ENCODE assay signal across 7 cellular contexts in genomic region chr6:110357696-110358535, GRCh38. TPM values are rescaled to one million over a fixed set of nuclear protein-coding genes. Genes with fewer than 3 reads are reported as not detected.
DNase-seq lines count a peak whose midpoint lies in the region; ATAC-seq, FAIRE-seq and TF ChIP-seq lines count a peak whose summit lies in the region.

Gene METTL24 (minus strand): TSS chr6:110358349. CDS start chr6:110358272, 77 bp downstream.

- ATAC-seq in mucosa of descending colon, result peak; percentile 63

- intact Hi-C loops in mucosa of descending colon (cut with DNase I, micrococcal nuclease) (no loop called here), vagina (cut with DNase I) (no loop called here)

- H3K4me1 ChIP-seq in duodenal mucosa (ENCODE audit: control insufficient read depth in 1 of 2, insufficient read depth in 2 of 2, low read length in 2 of 2) (peaks cover 9% of the 10 kb centered on the region in 2 donors), mucosa of descending colon (ENCODE audit: low read depth) (peaks cover 3% of the 10 kb centered on the region), vagina (peaks cover 6% of the 10 kb centered on the region), HAP-1 (peaks cover 20% of the 10 kb centered on the region)

- DNase-seq in GM03348 (ENCODE audit: low spot score) (peak; percentile 55), NCI-H69 (lab: John Stamatoyannopoulos, UW) (peak; percentile 71), mucosa of descending colon (peak; percentile 10 to 51 (median 28)), vagina (ENCODE audit: extremely low spot score in 2 of 2) (no peak), HAP-1 (ENCODE audit: low spot score in 2 of 2) (no peak), H54 (ENCODE audit: insufficient read length, low spot score) (no peak)

- H3K4me3 ChIP-seq in duodenal mucosa (ENCODE audit: low read depth in 1 of 2, low read length in 2 of 2) (peak within 1 kb of the TSS; percentile 70 to 71), mucosa of descending colon (no peak within 1 kb of the TSS), vagina (peak within 1 kb of the TSS; percentile 55 to 58), HAP-1 (no peak within 1 kb of the TSS)

- H3K27me3 ChIP-seq in duodenal mucosa (ENCODE audit: control insufficient read depth in 1 of 2, insufficient read depth in 2 of 2, low read length in 2 of 2) (peaks cover 3 to 17% of the 10 kb centered on the region in 2 donors), vagina (no peaks in the 10 kb centered on the region), HAP-1 (ENCODE audit: low read depth) (no peaks in the 10 kb centered on the region)

- H3K9me3 ChIP-seq in duodenal mucosa (ENCODE audit: control insufficient read depth in 1 of 2, low read length in 2 of 2) (no peaks in the 10 kb centered on the region), mucosa of descending colon (no peaks in the 10 kb centered on the region), vagina (no peaks in the 10 kb centered on the region), HAP-1 (no peaks in the 10 kb centered on the region)

- in situ Hi-C loops in HAP-1 (cut with MboI; ENCODE audit: low sequenced_read_pairs), result no loop called here

- TF ChIP-seq CTCF in mucosa of descending colon (IDR thresholded peaks at IDR 0.05) (no peak), vagina (IDR thresholded peaks at IDR 0.05) (no peak)

- H3K36me3 ChIP-seq in duodenal mucosa (ENCODE audit: control insufficient read depth in 1 of 2, insufficient read depth in 2 of 2, low read length in 2 of 2) (no peaks in the 10 kb centered on the region), mucosa of descending colon (ENCODE audit: low read depth) (no peaks in the 10 kb centered on the region), vagina (no peaks in the 10 kb centered on the region), HAP-1 (replicated peaks) (no peaks in the 10 kb centered on the region)

- peak within 1 kb of the TSS; percentile 28 to 50 for H3K9ac ChIP-seq in duodenal mucosa (ENCODE audit: low read depth in 1 of 2, low read length in 2 of 2)

- FAIRE-seq in H54 (lab: Jason Lieb, UNC), result no peak

- no peak within 1 kb of the TSS for H3K27ac ChIP-seq in duodenal mucosa (ENCODE audit: low read depth, low read length)
- H3K27ac ChIP-seq in vagina, result peak within 1 kb of the TSS; percentile 90

- no peak for TF ChIP-seq POLR2A in vagina (IDR thresholded peaks at IDR 0.05)
- TF ChIP-seq POLR2A in H54 (IDR thresholded peaks at IDR 0.05; ENCODE audit: low read depth, low read length), result no peak

RNA-seq across cellular contexts. Expression of gene METTL24, which starts in this region (rescaled TPM):
- total RNA-seq in mucosa of descending colon, result 10 to 100 TPM in 1 of 3 donors, 1 to 10 TPM in 1, under 1 TPM in 1; 0.43 to 23.5 (median 1.2) TPM
- total RNA-seq in vagina, result 6.6 TPM

Comparison
In these comparisons a context has a peak if more than half of its experiments do, and no peak if none do; other contexts are left out.
1. DNase-seq: peak in GM03348 (single experiment), NCI-H69 (single experiment) and mucosa of descending colon (3 of 3); none in vagina (0 of 2), HAP-1 (0 of 2) and H54 (single experiment).
2. H3K4me3 ChIP-seq: peak in duodenal mucosa (2 of 2) and vagina (2 of 2); none in mucosa of descending colon (single experiment) and HAP-1 (single experiment).